1 cellular context compared by ENCODE assay signal in genomic region chr3:15858547-15859506, GRCh38.
TF ChIP-seq lines count a peak whose summit lies in the region.

No MANE protein-coding gene starts in this region.

TF ChIP-seq in HepG2, 621 proteins besides CTCF, POLR2A, EP300 and RAD21 (continued from another document and continues in another):
- no peak for TF ChIP-seq ZNF513 (CRISPR knock-in tag; conservative IDR thresholded peaks at IDR 0.05)
- TF ChIP-seq HMG20A (CRISPR knock-in tag; IDR thresholded peaks at IDR 0.05; ENCODE audit: borderline replicate concordance) = 0 out of 2 replicates have a peak, but pooled peaks have one; percentile 33
- TF ChIP-seq SNAPC4 (CRISPR knock-in tag; IDR thresholded peaks at IDR 0.05) = no peak
- no peak for TF ChIP-seq SRF (IDR thresholded peaks at IDR 0.05; ENCODE audit: low read depth, low read length)
- no peak for TF ChIP-seq SETDB1 (CRISPR knock-in tag; IDR thresholded peaks at IDR 0.05; ENCODE audit: borderline replicate concordance)
- no peak for TF ChIP-seq TAF15 (IDR thresholded peaks at IDR 0.05; ENCODE audit: low read depth, low read length, poor library complexity, severe bottlenecking)
- no peak for TF ChIP-seq ZNF615 (CRISPR knock-in tag; IDR thresholded peaks at IDR 0.05; ENCODE audit: borderline replicate concordance)
- TF ChIP-seq UBTF (CRISPR knock-in tag; IDR thresholded peaks at IDR 0.05) = peak; percentile 90
- no peak for TF ChIP-seq ZNF713 (CRISPR knock-in tag; IDR thresholded peaks at IDR 0.05)
- peak; percentile 68; the same call in 1 of the 2 replicates for TF ChIP-seq ZKSCAN8 (CRISPR knock-in tag; IDR thresholded peaks at IDR 0.05; ENCODE audit: borderline replicate concordance)
- peak; percentile 9; the same call in 1 of the 2 replicates for TF ChIP-seq IRF9 (CRISPR knock-in tag; IDR thresholded peaks at IDR 0.05; ENCODE audit: borderline replicate concordance)
- peak; percentile 85 for TF ChIP-seq ZNF446 (CRISPR knock-in tag; IDR thresholded peaks at IDR 0.05)
- TF ChIP-seq ZBTB10 (CRISPR knock-in tag; IDR thresholded peaks at IDR 0.05; ENCODE audit: borderline replicate concordance) = peak; percentile 19; the same call in 1 of the 2 replicates
- no peak; the same call in 1 of the 2 replicates for TF ChIP-seq ZNF605 (CRISPR knock-in tag; IDR thresholded peaks at IDR 0.05)
- no peak for TF ChIP-seq SP1 (IDR thresholded peaks at IDR 0.05)
- TF ChIP-seq SP1 (CRISPR knock-in tag; IDR thresholded peaks at IDR 0.05) = no peak
- TF ChIP-seq ZNF639 (CRISPR knock-in tag; conservative IDR thresholded peaks at IDR 0.05) = peak; percentile 76
- TF ChIP-seq POLR2G (IDR thresholded peaks at IDR 0.05; ENCODE audit: low read depth, low read length) = no peak; the same call in 1 of the 2 replicates
- TF ChIP-seq GMEB2 (CRISPR knock-in tag; IDR thresholded peaks at IDR 0.05; ENCODE audit: low read depth) = no peak
- no peak for TF ChIP-seq ATF1 (CRISPR knock-in tag; IDR thresholded peaks at IDR 0.05)
- TF ChIP-seq RAD51 (IDR thresholded peaks at IDR 0.05; ENCODE audit: borderline replicate concordance) = no peak
- no peak for TF ChIP-seq ZNF362 (CRISPR knock-in tag; IDR thresholded peaks at IDR 0.05; ENCODE audit: borderline replicate concordance)
- TF ChIP-seq ZNF224 (CRISPR knock-in tag; IDR thresholded peaks at IDR 0.05) = no peak
- no peak for TF ChIP-seq ZNF3 (CRISPR knock-in tag; IDR thresholded peaks at IDR 0.05)
- 0 out of 4 replicates have a peak, but pooled peaks of 1 of the 2 experiments have one; percentile 35 for TF ChIP-seq REST (IDR thresholded peaks at IDR 0.05; ENCODE audit: borderline replicate concordance in 1 of 2, low read depth in 1 of 2, low read length in 2 of 2)
- TF ChIP-seq E2F5 (CRISPR knock-in tag; conservative IDR thresholded peaks at IDR 0.05) = no peak
- no peak for TF ChIP-seq NAIF1 (CRISPR knock-in tag; IDR thresholded peaks at IDR 0.05; ENCODE audit: borderline replicate concordance)
- no peak for TF ChIP-seq ZNF101 (CRISPR knock-in tag; IDR thresholded peaks at IDR 0.05; ENCODE audit: borderline replicate concordance, low read depth)
- TF ChIP-seq ZBTB42 (CRISPR knock-in tag; IDR thresholded peaks at IDR 0.05) = no peak
- no peak for TF ChIP-seq GRHL1 (CRISPR knock-in tag; conservative IDR thresholded peaks at IDR 0.05)
